25 cellular contexts compared by ENCODE assay signal in the genomic region with DNA sequence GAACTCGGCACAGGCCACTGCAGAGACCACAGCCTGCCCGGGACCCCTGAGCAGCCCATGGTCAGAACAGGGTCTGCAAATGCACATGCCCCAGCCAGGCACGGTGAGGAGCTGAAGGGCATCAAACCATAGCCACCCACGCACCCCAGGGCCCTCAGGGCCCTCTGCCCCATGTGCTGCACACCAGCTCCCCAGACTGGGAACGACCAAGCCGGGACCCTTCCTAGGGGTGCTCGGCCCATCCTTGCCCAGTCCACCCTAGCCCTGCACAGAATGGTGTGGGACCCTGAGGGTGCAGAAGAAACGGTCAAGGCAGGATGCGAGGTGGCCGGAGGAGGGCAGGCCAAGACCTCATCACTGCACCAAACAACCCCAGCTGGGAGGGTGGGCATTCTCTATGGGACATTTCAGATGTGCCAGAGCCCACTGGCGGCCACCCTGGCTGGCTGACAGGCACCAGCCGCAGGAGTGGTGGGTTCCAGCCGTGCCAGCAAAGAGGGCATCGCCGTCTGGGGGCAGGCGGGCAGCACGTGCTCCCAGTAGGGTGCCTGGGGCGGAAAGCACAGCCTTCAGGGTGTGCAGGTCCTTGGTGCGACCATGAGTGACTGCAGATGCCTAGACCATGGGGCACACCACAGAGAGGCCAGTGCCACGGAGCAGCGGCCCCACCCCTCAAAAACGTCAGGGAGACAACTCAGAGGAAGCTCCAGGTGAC.
"Had no signal": no experiment of that assay in that cellular context is flagged by ENCODE, and none has a peak within 500 bp of the region (broad histone marks: within the 10 kb centered on the region; RNA-seq: fewer than 3 reads in every experiment).

No MANE protein-coding gene starts in this region.

- H3K27me3 Mint-ChIP-seq: activated B cell treated with CpG ODN at 0.5 μM for 24 hours; activated naive CD8-positive, alpha-beta T cell treated with anti-CD3 and anti-CD28 coated beads, Interleukin-2, amount 10 ng/mL, durations not matched to agents 7 days and 5 days; effector memory CD8-positive, alpha-beta T cell; T-cell had no signal

- H3K27ac Mint-ChIP-seq: activated B cell treated with CpG ODN at 0.5 μM for 24 hours; activated naive CD8-positive, alpha-beta T cell treated with anti-CD3 and anti-CD28 coated beads, Interleukin-2, amount 10 ng/mL, durations not matched to agents 7 days and 5 days; T-cell; T-helper 2 cell treated with Interferon-gamma antibody and Interleukin-4, amounts not matched to agents 5 μg/mL and 100 μg/mL, for 36 hours had no signal

- H3K27ac ChIP-seq: ascending aorta, cardiac muscle cell, coronary artery, gastroesophageal sphincter, hepatocyte, right atrium auricular region, tibial nerve had no signal

- H3K9me3 ChIP-seq: ascending aorta, gastroesophageal sphincter, right atrium auricular region, tibial nerve had no signal

- DNase-seq: activated B cell treated with CpG ODN at 0.5 μM for 24 hours; activated CD4-positive, alpha-beta T cell treated with anti-CD3 and anti-CD28 coated beads, Interleukin-2, amount 50 U/mL, for 4 hours; activated CD8-positive, alpha-beta memory T cell treated with anti-CD3 and anti-CD28 coated beads for 24 hours; activated effector memory CD4-positive, alpha-beta T cell treated with Interleukin-2 at 50 U/mL for 16 hours; activated naive CD4-positive, alpha-beta T cell treated with anti-CD3 and anti-CD28 coated beads for 36 hours; activated naive CD8-positive, alpha-beta T cell treated with anti-CD3 and anti-CD28 coated beads, Interleukin-2, amount 10 ng/mL, durations not matched to agents 7 days and 5 days; cerebellar nuclear complex; effector memory CD8-positive, alpha-beta T cell; erythroblast; islet precursor cell; mammary epithelial cell; occipital lobe; stimulated activated CD4-positive, alpha-beta T cell treated with anti-CD3 and anti-CD28 coated beads, Interleukin-15, amount 100 ng/mL, for 24 hours; stimulated activated CD4-positive, alpha-beta T cell treated with anti-CD3 and anti-CD28 coated beads, Interleukin-2, amount 100 ng/mL, for 24 hours; stimulated activated naive CD4-positive, alpha-beta T cell treated with Interleukin-2 at 50 U/mL for 16 hours; T-cell had no signal

- H3K4me3 ChIP-seq: ascending aorta, cardiac muscle cell, coronary artery, gastroesophageal sphincter, hepatocyte, right atrium auricular region, tibial nerve had no signal

- H3K4me1 ChIP-seq: ascending aorta had no signal

- H3K9me3 Mint-ChIP-seq: activated B cell treated with CpG ODN at 0.5 μM for 24 hours; activated naive CD4-positive, alpha-beta T cell treated with anti-CD3 and anti-CD28 coated beads for 36 hours; activated naive CD8-positive, alpha-beta T cell treated with anti-CD3 and anti-CD28 coated beads, Interleukin-2, amount 10 ng/mL, durations not matched to agents 7 days and 5 days; brain; effector memory CD8-positive, alpha-beta T cell; T-cell; T-helper 2 cell treated with Interferon-gamma antibody and Interleukin-4, amounts not matched to agents 5 μg/mL and 100 μg/mL, for 36 hours had no signal

- H3K36me3 Mint-ChIP-seq: activated naive CD8-positive, alpha-beta T cell treated with anti-CD3 and anti-CD28 coated beads, Interleukin-2, amount 10 ng/mL, durations not matched to agents 7 days and 5 days; brain had no signal

- H2AFZ ChIP-seq: hepatocyte had no signal

- H3K27me3 ChIP-seq: ascending aorta, cardiac muscle cell, gastroesophageal sphincter, hepatocyte, right atrium auricular region, tibial nerve had no signal

- ATAC-seq: effector memory CD8-positive, alpha-beta T cell; gastroesophageal sphincter; T-cell had no signal

- H3K4me2 ChIP-seq: hepatocyte had no signal

- H3K4me3 Mint-ChIP-seq: activated B cell treated with CpG ODN at 0.5 μM for 24 hours; activated naive CD4-positive, alpha-beta T cell treated with anti-CD3 and anti-CD28 coated beads for 36 hours; activated naive CD8-positive, alpha-beta T cell treated with anti-CD3 and anti-CD28 coated beads, Interleukin-2, amount 10 ng/mL, durations not matched to agents 7 days and 5 days; brain; effector memory CD8-positive, alpha-beta T cell; T-cell; T-helper 2 cell treated with Interferon-gamma antibody and Interleukin-4, amounts not matched to agents 5 μg/mL and 100 μg/mL, for 36 hours had no signal
